In the genomic region with DNA sequence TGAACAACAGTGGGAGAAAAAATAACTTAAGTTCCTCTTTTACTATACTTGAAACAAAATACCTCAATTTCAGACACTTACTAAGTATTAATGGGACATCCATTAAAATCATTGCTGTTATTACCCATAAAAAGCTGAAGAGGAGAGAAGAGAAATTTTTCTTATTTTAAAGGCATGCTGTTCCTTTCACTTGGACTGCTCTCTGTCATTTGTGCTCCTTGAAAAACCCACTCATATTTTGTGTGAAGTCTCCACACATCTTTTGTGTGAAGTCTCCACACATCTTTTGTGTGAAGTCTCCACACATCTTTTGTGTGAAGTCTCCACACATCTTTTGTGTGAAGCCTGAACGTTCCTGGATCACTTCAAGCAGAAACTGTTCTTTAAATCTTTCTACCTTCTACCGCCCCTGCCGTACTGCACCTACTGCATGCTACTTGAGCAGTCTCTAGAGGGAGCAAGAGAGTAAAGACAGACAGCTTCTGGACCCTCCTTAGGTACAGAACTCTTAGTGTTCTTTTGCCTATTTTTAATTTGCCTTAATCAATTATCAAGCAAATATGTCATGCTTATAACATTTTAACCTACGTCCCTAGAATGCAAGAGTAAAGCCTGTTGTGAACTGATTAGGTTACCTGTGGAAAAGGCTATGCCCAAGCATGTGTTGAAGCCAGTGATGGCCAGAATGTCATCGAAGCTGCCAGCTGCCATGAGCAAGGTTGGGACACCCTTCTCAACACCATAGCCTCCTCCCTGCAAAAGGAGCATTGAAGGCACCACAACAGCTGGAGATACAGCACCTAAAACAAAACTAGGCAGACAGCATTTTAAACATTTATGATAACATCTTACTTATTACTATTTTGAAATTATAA, we compare ENCODE assay signal across 2 cellular contexts.
TF ChIP-seq lines count a peak whose summit lies in the region.

No MANE protein-coding gene starts in this region.

TF ChIP-seq in A549, 52 proteins besides CTCF, POLR2A, EP300 and RAD21:
- TF ChIP-seq HOXB5 (CRISPR knock-in tag; IDR thresholded peaks at IDR 0.05) (no peak), ZC3H11A (IDR thresholded peaks at IDR 0.05) (no peak), SMC3 (IDR thresholded peaks at IDR 0.05) (0 out of 3 replicates have a peak, but pooled peaks have one; percentile 23)
TF ChIP-seq in A549: peak in this region for 1.

TF ChIP-seq in HCT116, 20 proteins besides CTCF, POLR2A, EP300 and RAD21:
- TF ChIP-seq EGR1 (IDR thresholded peaks at IDR 0.05; ENCODE audit: low read depth) (no peak), EZH2 (IDR thresholded peaks at IDR 0.05) (no peak), YY1 (IDR thresholded peaks at IDR 0.05; ENCODE audit: extremely low read depth, insufficient replicate concordance, low read depth, low read length) (no peak), ZFX (IDR thresholded peaks at IDR 0.05) (no peak), CEBPB (IDR thresholded peaks at IDR 0.05; ENCODE audit: low read depth) (no peak), ELF1 (IDR thresholded peaks at IDR 0.05; ENCODE audit: borderline replicate concordance, low read depth) (no peak), ATF3 (IDR thresholded peaks at IDR 0.05) (no peak)
TF ChIP-seq in HCT116: peak in this region for 0.
